ENCODE assay signal across 12 cellular contexts in the genomic region with DNA sequence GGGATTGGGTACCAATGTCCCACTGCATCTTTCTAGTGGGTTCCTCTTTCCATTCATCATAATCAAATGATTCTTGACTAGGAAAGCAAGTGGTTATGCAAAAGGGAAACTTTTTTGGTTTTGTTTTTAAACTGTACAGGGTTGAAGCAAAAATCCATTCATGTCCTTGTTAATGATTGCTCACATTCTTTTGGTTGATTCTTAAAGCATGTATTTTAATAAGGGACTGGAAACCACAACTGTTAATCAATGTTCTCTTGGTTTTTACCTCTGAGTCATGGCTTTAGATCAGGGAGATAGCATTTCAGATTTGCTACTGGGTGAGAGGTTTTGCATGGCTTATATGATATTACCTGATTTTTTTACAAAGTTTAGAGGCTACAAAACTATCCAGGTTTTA.
DNase-seq lines count a peak whose midpoint lies in the region; ATAC-seq and TF ChIP-seq lines count a peak whose summit lies in the region.
"Had no signal": no experiment of that assay in that cellular context is flagged by ENCODE, and none has a peak within 500 bp of the region (broad histone marks: within the 10 kb centered on the region; RNA-seq: fewer than 3 reads in every experiment).

No MANE protein-coding gene starts in this region.

- H3K4me1 ChIP-seq in lower lobe of right lung (no peaks in the 10 kb centered on the region), neuronal stem cell (ENCODE audit: control insufficient read depth in 2 of 2, insufficient read depth in 1 of 2, low read depth in 1 of 2, low read length in 2 of 2) (peaks cover 0 to 4% of the 10 kb centered on the region in 2 donors)

- H2BK12ac ChIP-seq in neuronal stem cell (ENCODE audit: low read length), result no peak overlapping the region

- H2BK5ac ChIP-seq in neuronal stem cell (ENCODE audit: low read length), result no peak overlapping the region

- no peak overlapping the region for H3K9ac ChIP-seq in neuronal stem cell (ENCODE audit: low read depth, low read length, poor library complexity)

- H3K36me3 ChIP-seq in lower lobe of right lung (no peaks in the 10 kb centered on the region), neuronal stem cell (replicated peaks in 1 of 2; ENCODE audit: control insufficient read depth in 2 of 2, insufficient read depth in 2 of 2, low read length in 2 of 2) (peaks cover 0 to 66% of the 10 kb centered on the region in 2 donors)

- no peak overlapping the region for H2AFZ ChIP-seq in neuronal stem cell (ENCODE audit: low read length)

- no peak overlapping the region for H3K4me3 ChIP-seq in lower lobe of right lung
- H3K4me3 ChIP-seq in neuronal stem cell (ENCODE audit: low read length in 2 of 2), result no peak overlapping the region

- no peak overlapping the region for H2AK5ac ChIP-seq in neuronal stem cell (ENCODE audit: low read depth, low read length)

- H4K8ac ChIP-seq in neuronal stem cell (ENCODE audit: low read depth, low read length), result no peak overlapping the region

- DNase-seq in left kidney (ENCODE audit: low read depth, low spot score), result peak; percentile 29
- DNase-seq in lower lobe of right lung, result no peak
- DNase-seq in activated CD8-positive, alpha-beta memory T cell treated with anti-CD3 and anti-CD28 coated beads, Interleukin-2, amount 50 U/mL, for 4 hours, result no peak
- no peak for DNase-seq in NCI-H1092 treated with DMSO at 0.1 percent for 48 hours (lab: John Stamatoyannopoulos, UW)
- no peak for DNase-seq in neuronal stem cell (ENCODE audit: low spot score)
- DNase-seq: activated CD4-positive, alpha-beta memory T cell treated with anti-CD3 and anti-CD28 coated beads for 36 hours; activated naive CD4-positive, alpha-beta T cell treated with Interleukin-2 at 50 U/mL for 16 hours; cerebellar nuclear complex; NCI-H2171 treated with DMSO at 0.1 percent for 48 hours had no signal

- no peak overlapping the region for H3K4me2 ChIP-seq in neuronal stem cell (ENCODE audit: insufficient read depth, low read length, poor library complexity, severe bottlenecking)

- H3K27me3 ChIP-seq in lower lobe of right lung (ENCODE audit: low read depth) (no peaks in the 10 kb centered on the region), neuronal stem cell (ENCODE audit: control insufficient read depth in 3 of 3, insufficient read depth in 3 of 3, low read depth in 1 of 3, low read length in 3 of 3) (no peaks in the 10 kb centered on the region)

- intact Hi-C loops in lower lobe of right lung (cut with DNase I), result no loop called here

- H4K91ac ChIP-seq in neuronal stem cell (ENCODE audit: low read depth, low read length, poor library complexity), result no peak overlapping the region

- H2BK120ac ChIP-seq in neuronal stem cell (ENCODE audit: low read depth, low read length), result no peak overlapping the region

- H3K18ac ChIP-seq in neuronal stem cell (ENCODE audit: low read length), result no peak overlapping the region

- no peak overlapping the region for H3K14ac ChIP-seq in neuronal stem cell (ENCODE audit: low read length)

- H2BK15ac ChIP-seq in neuronal stem cell (ENCODE audit: low read length), result no peak overlapping the region

- TF ChIP-seq CTCF in lower lobe of right lung (IDR thresholded peaks at IDR 0.05), result no peak

- H3K9me3 ChIP-seq in lower lobe of right lung (no peaks in the 10 kb centered on the region), neuronal stem cell (replicated peaks in 1 of 2; ENCODE audit: control insufficient read depth in 2 of 2, insufficient read depth in 1 of 2, low read depth in 1 of 2, low read length in 2 of 2) (peaks cover 0 to 13% of the 10 kb centered on the region in 2 donors)

- ATAC-seq in GM18909 (IDR thresholded peaks at IDR 0.05; ENCODE audit: poor library complexity, unreplicated experiment) (peak; percentile 86), HG02588 (IDR thresholded peaks at IDR 0.05; ENCODE audit: unreplicated experiment) (peak; percentile 74), HG03442 (IDR thresholded peaks at IDR 0.05; ENCODE audit: unreplicated experiment) (peak; percentile 79), lower lobe of right lung (no peak)

- H3K27ac ChIP-seq in lower lobe of right lung (no peak overlapping the region), neuronal stem cell (replicated peaks; ENCODE audit: low read length) (no peak overlapping the region)

- H3K23ac ChIP-seq in neuronal stem cell (ENCODE audit: low read depth, low read length, poor library complexity), result no peak overlapping the region

- H3K4ac ChIP-seq in neuronal stem cell (ENCODE audit: low read length), result no peak overlapping the region

- H3K79me1 ChIP-seq in neuronal stem cell (ENCODE audit: low read depth, low read length), result no peaks in the 10 kb centered on the region

Comparison
In these comparisons a context has a peak if more than half of its experiments do, and no peak if none do; other contexts are left out.
1. ATAC-seq: peak in GM18909 (single experiment), HG02588 (single experiment) and HG03442 (single experiment); none in lower lobe of right lung (0 of 2).